Comparison of ENCODE assay signal across 8 cellular contexts in the genomic region with DNA sequence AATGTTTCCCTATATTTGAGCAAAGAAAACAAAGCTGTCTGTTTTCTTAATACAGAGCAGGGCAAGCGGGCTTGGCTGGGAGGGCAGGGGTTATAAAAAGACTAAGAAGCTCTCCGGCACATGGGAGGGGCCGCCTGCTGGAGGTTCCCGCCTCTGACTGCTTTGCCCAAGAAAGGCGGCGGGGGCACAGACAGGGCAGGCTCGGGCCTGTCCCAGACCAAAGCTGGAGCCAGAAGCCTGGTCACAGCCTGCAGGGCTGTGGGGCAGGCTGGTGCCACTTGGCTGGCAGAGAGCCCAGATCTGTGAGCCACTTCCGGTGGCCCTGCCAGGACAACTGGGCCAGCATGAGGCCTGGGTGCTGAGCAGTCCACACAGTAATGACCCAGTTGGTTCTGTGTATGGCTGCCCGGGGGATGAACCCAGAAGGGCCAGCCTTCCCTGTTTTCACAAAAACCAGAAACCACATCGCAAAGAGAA.
DNase-seq lines count a peak whose midpoint lies in the region; ATAC-seq and TF ChIP-seq lines count a peak whose summit lies in the region.

No MANE protein-coding gene starts in this region.

- H3K27me3 Mint-ChIP-seq in brain, result peaks cover 6% of the 10 kb centered on the region

- no peaks in the 10 kb centered on the region for H3K36me3 ChIP-seq in BLaER1 treated with 17β-estradiol and CSF1 and Interleukin-3, amounts not matched to agents 10 nM and 100 nM
- no peaks in the 10 kb centered on the region for H3K36me3 ChIP-seq in iPS-20b (ENCODE audit: insufficient read depth, low read depth, low read length)
- no peaks in the 10 kb centered on the region for H3K36me3 ChIP-seq in sigmoid colon

- H3K4me3 Mint-ChIP-seq in brain, result peak overlapping the region in 4 of 5 experiments; percentile 42 to 57 (median 45)

- no peaks in the 10 kb centered on the region for H4K20me1 ChIP-seq in BLaER1 treated with 17β-estradiol and CSF1 and Interleukin-3, amounts not matched to agents 10 nM and 100 nM

- peak overlapping the region; percentile 87 to 98 (median 92) for H3K27ac Mint-ChIP-seq in brain

- H3K4me2 ChIP-seq in BLaER1 treated with 17β-estradiol and CSF1 and Interleukin-3, amounts not matched to agents 10 nM and 100 nM, result peak overlapping the region; percentile 82 to 97 (median 90)

- peak overlapping the region in 3 of 10 experiments; percentile 21 to 36 (median 22); a peak in 2 of 20 replicates for H3K4me3 ChIP-seq in BLaER1 treated with 17β-estradiol and CSF1 and Interleukin-3, amounts not matched to agents 10 nM and 100 nM
- H3K4me3 ChIP-seq in iPS-20b (ENCODE audit: low read length) (no peak overlapping the region), sigmoid colon (no peak overlapping the region)

- peaks cover 0 to 7% (median 6%) of the 10 kb centered on the region in 5 experiments for H3K9me3 Mint-ChIP-seq in brain

- DNase-seq in NCI-H774 (lab: John Stamatoyannopoulos, UW) (peak; percentile 77), sigmoid colon (peak; percentile 92)
- no peak for DNase-seq in activated CD4-positive, CD25-positive, alpha-beta regulatory T cell (lab: John Stamatoyannopoulos, UW)

- intact Hi-C loops in sigmoid colon (cut with DNase I), result no loop called here

- H3K27ac ChIP-seq in BLaER1 treated with 17β-estradiol and CSF1 and Interleukin-3, amounts not matched to agents 10 nM and 100 nM, result peak overlapping the region; percentile 6 to 84 (median 80)
- H3K27ac ChIP-seq in iPS-20b (ENCODE audit: low read length) (no peak overlapping the region), sigmoid colon (peak overlapping the region; percentile 73 to 82 (median 76))

- 5 to 14% methylated on average over 10 of the region's 10 CpGs for WGBS in sigmoid colon, 2 donors

- peak; percentile 48 for ATAC-seq in HG03442 (IDR thresholded peaks at IDR 0.05; ENCODE audit: unreplicated experiment)
- no peak for ATAC-seq in GM18511 (IDR thresholded peaks at IDR 0.05; ENCODE audit: unreplicated experiment)

- no peak for TF ChIP-seq CTCF in brain (conservative IDR thresholded peaks at IDR 0.05)
- peak in 2 of 4 experiments; percentile 6 to 19 for TF ChIP-seq CTCF in sigmoid colon (IDR thresholded peaks at IDR 0.05)

- no peaks in the 10 kb centered on the region for H3K36me3 Mint-ChIP-seq in brain

- peaks cover 35% of the 10 kb centered on the region for H3K4me1 Mint-ChIP-seq in brain

- H3K4me1 ChIP-seq in BLaER1 treated with 17β-estradiol and CSF1 and Interleukin-3, amounts not matched to agents 10 nM and 100 nM, result peaks cover 51 to 79% (median 78%) of the 10 kb centered on the region in 10 experiments
- H3K4me1 ChIP-seq in iPS-20b (ENCODE audit: insufficient read depth, low read length), result peaks cover 14% of the 10 kb centered on the region
- H3K4me1 ChIP-seq in sigmoid colon, result peaks cover 0 to 30% (median 26%) of the 10 kb centered on the region in 4 donors

- peaks cover 0 to 8% (median 7%) of the 10 kb centered on the region in 11 experiments; a peak in 5 of 22 replicates for H3K9me3 ChIP-seq in BLaER1 treated with 17β-estradiol and CSF1 and Interleukin-3, amounts not matched to agents 10 nM and 100 nM (replicated peaks in 1 of 11)
- H3K9me3 ChIP-seq in iPS-20b (ENCODE audit: insufficient read depth, low read depth, low read length), result no peaks in the 10 kb centered on the region
- no peaks in the 10 kb centered on the region for H3K9me3 ChIP-seq in sigmoid colon

- TF ChIP-seq EP300 in sigmoid colon (IDR thresholded peaks at IDR 0.05), result no peak

- H3K9ac ChIP-seq in BLaER1 treated with 17β-estradiol and CSF1 and Interleukin-3, amounts not matched to agents 10 nM and 100 nM, result peak overlapping the region; percentile 20 to 76 (median 70); a peak in 21 of 22 replicates
- peak overlapping the region; percentile 52; the same call in 1 of the 2 replicates for H3K9ac ChIP-seq in iPS-20b (ENCODE audit: low read depth, low read length)

- no peaks in the 10 kb centered on the region for H3K27me3 ChIP-seq in BLaER1 treated with 17β-estradiol and CSF1 and Interleukin-3, amounts not matched to agents 10 nM and 100 nM
- H3K27me3 ChIP-seq in iPS-20b (ENCODE audit: insufficient read depth, low read length) (no peaks in the 10 kb centered on the region), sigmoid colon (no peaks in the 10 kb centered on the region)

- no peak for TF ChIP-seq POLR2A in sigmoid colon (IDR thresholded peaks at IDR 0.05)

Comparison
In these comparisons a context has a peak if more than half of its experiments do, and no peak if none do; other contexts are left out.
1. DNase-seq: peak in NCI-H774 (single experiment) and sigmoid colon (single experiment); none in activated CD4-positive, CD25-positive, alpha-beta regulatory T cell (0 of 4).